In genomic region chr17:77428901-77429734, GRCh38 we compare ENCODE assay signal across 8 cellular contexts.
DNase-seq lines count a peak whose midpoint lies in the region; ATAC-seq and TF ChIP-seq lines count a peak whose summit lies in the region.

No MANE protein-coding gene starts in this region.

- no peaks in the 10 kb centered on the region for H3K27me3 Mint-ChIP-seq in CD4-positive, alpha-beta memory T cell

- no peak for TF ChIP-seq POLR2A in Peyer's patch (IDR thresholded peaks at IDR 0.05)

- H3K4me3 Mint-ChIP-seq in CD4-positive, alpha-beta memory T cell, result peak overlapping the region in 5 of 8 donors; percentile 35 to 59 (median 49)

- H3K27ac ChIP-seq in CD4-positive, alpha-beta memory T cell (ENCODE audit: low read depth, low read length), result no peak overlapping the region
- peak overlapping the region; percentile 41 to 84 (median 81) for H3K27ac ChIP-seq in Peyer's patch
- H3K27ac ChIP-seq in psoas muscle, result peak overlapping the region; percentile 71

- 72 to 75% (median 72%) methylated on average over 24 of the region's 24 CpGs for WGBS in psoas muscle, 3 donors

- no peak overlapping the region for H3K4me3 ChIP-seq in CD4-positive, alpha-beta memory T cell (ENCODE audit: low read length in 2 of 2)
- H3K4me3 ChIP-seq in Peyer's patch, result no peak overlapping the region
- no peak overlapping the region for H3K4me3 ChIP-seq in psoas muscle
- H3K4me3 ChIP-seq in foreskin fibroblast (ENCODE audit: low read depth in 1 of 2, low read length in 2 of 2), result no peak overlapping the region

- H3K4me1 ChIP-seq in CD4-positive, alpha-beta memory T cell (ENCODE audit: insufficient read depth, low read length), result peaks cover 100% of the 10 kb centered on the region
- H3K4me1 ChIP-seq in Peyer's patch, result peaks cover 8 to 89% (median 70%) of the 10 kb centered on the region in 4 donors
- H3K4me1 ChIP-seq in psoas muscle, result peaks cover 80% of the 10 kb centered on the region

- POLR2A ChIA-PET in CD4-positive, alpha-beta memory T cell (lab: Charles Lee; ENCODE audit: partially characterized antibody), result interaction anchor here (0.6 to 97.0 kb wide), 19 partner anchors 2 to 529 kb away, joined by 3 to 6031 read pairs (median 5); partner anchors contain the start of gene TNRC6C

- intact Hi-C loops in CD4-positive, alpha-beta memory T cell (cut with micrococcal nuclease), result no loop called here
- intact Hi-C loops in Right ventricle myocardium superior (cut with DNase I), result loop anchor here (5.0 kb wide), 1 partner anchor 97 kb away; no protein-coding TSS in a partner anchor
- intact Hi-C loops in psoas muscle (cut with DNase I), result loop anchor here in 1 of 2 donors (5.0 kb wide), 1 partner anchor 102 kb away; no protein-coding TSS in a partner anchor

- peak overlapping the region in 6 of 7 donors; percentile 61 to 91 (median 87) for H3K27ac Mint-ChIP-seq in CD4-positive, alpha-beta memory T cell

- no peaks in the 10 kb centered on the region for H3K9me3 Mint-ChIP-seq in CD4-positive, alpha-beta memory T cell

- ATAC-seq in Right ventricle myocardium superior (ENCODE audit: poor library complexity) (peak; percentile 4), psoas muscle (no peak), GM18858 (IDR thresholded peaks at IDR 0.05; ENCODE audit: unreplicated experiment) (no peak)

- no peaks in the 10 kb centered on the region for H3K9me3 ChIP-seq in CD4-positive, alpha-beta memory T cell (ENCODE audit: control insufficient read depth in 1 of 2, low read length in 2 of 2)
- H3K9me3 ChIP-seq in Peyer's patch (no peaks in the 10 kb centered on the region), psoas muscle (no peaks in the 10 kb centered on the region)

- H3K36me3 Mint-ChIP-seq in CD4-positive, alpha-beta memory T cell, result peaks cover 0 to 26% of the 10 kb centered on the region in 2 donors

- peaks cover 49 to 93% (median 71%) of the 10 kb centered on the region in 4 donors for H3K4me1 Mint-ChIP-seq in CD4-positive, alpha-beta memory T cell

- no peaks in the 10 kb centered on the region for H3K36me3 ChIP-seq in CD4-positive, alpha-beta memory T cell (ENCODE audit: insufficient read depth, low read length)
- H3K36me3 ChIP-seq in Peyer's patch, result no peaks in the 10 kb centered on the region
- no peaks in the 10 kb centered on the region for H3K36me3 ChIP-seq in psoas muscle (ENCODE audit: insufficient read depth in 1 of 2, low read depth in 1 of 2)

- H3K27me3 ChIP-seq in CD4-positive, alpha-beta memory T cell (ENCODE audit: insufficient read depth, low read length), result no peaks in the 10 kb centered on the region
- H3K27me3 ChIP-seq in Peyer's patch (no peaks in the 10 kb centered on the region), psoas muscle (ENCODE audit: insufficient read depth in 3 of 3, low read length in 2 of 3) (no peaks in the 10 kb centered on the region)

- CTCF ChIA-PET in CD4-positive, alpha-beta memory T cell (lab: Charles Lee; ENCODE audit: partially characterized antibody), result interaction anchor here (0.6 to 8.3 kb wide), 45 partner anchors 8 to 585 kb away, joined by 3 to 144 read pairs (median 6); no protein-coding TSS in a partner anchor

- no peak for DNase-seq in CD4-positive, alpha-beta memory T cell
- DNase-seq in Peyer's patch (no peak), Right ventricle myocardium superior (no peak), psoas muscle (no peak), GM20000 (ENCODE audit: low spot score) (no peak), NCI-H2196 (lab: John Stamatoyannopoulos, UW; ENCODE audit: unreplicated experiment) (no peak), foreskin fibroblast (no peak)

- no peak for TF ChIP-seq CTCF in Peyer's patch (IDR thresholded peaks at IDR 0.05)
- TF ChIP-seq CTCF in psoas muscle (IDR thresholded peaks at IDR 0.05), result no peak
- no peak for TF ChIP-seq CTCF in GM20000 (IDR thresholded peaks at IDR 0.05; ENCODE audit: extremely low read depth, missing control alignments)
- TF ChIP-seq CTCF in foreskin fibroblast (IDR thresholded peaks at IDR 0.05; ENCODE audit: low read depth, low read length), result no peak
